In genomic region chr15:51367322-51367976, GRCh38 we compare ENCODE assay signal across 1 cellular context.
TF ChIP-seq lines count a peak whose summit lies in the region.

No MANE protein-coding gene starts in this region.

TF ChIP-seq in HEK293, 187 proteins besides CTCF, POLR2A, EP300 and RAD21 (continued from another document):
- TF ChIP-seq, protein P1, sequence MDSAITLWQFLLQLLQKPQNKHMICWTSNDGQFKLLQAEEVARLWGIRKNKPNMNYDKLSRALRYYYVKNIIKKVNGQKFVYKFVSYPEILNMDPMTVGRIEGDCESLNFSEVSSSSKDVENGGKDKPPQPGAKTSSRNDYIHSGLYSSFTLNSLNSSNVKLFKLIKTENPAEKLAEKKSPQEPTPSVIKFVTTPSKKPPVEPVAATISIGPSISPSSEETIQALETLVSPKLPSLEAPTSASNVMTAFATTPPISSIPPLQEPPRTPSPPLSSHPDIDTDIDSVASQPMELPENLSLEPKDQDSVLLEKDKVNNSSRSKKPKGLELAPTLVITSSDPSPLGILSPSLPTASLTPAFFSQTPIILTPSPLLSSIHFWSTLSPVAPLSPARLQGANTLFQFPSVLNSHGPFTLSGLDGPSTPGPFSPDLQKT (IDR thresholded peaks at IDR 0.05; ENCODE audit: borderline replicate concordance, low read depth, low read length) = no peak
- no peak for TF ChIP-seq ZNF843 (tag by site-specific recombination; IDR thresholded peaks at IDR 0.05)
- 0 out of 2 replicates have a peak, but pooled peaks have one; percentile 4 for TF ChIP-seq ZNF335 (tag by site-specific recombination; conservative IDR thresholded peaks at IDR 0.05)
- TF ChIP-seq MYNN (tag by site-specific recombination; IDR thresholded peaks at IDR 0.05; ENCODE audit: borderline replicate concordance) = no peak
- 0 out of 2 replicates have a peak, but pooled peaks have one; percentile 21 for TF ChIP-seq ZBTB17 (tag by site-specific recombination; IDR thresholded peaks at IDR 0.05)
- TF ChIP-seq, protein P2, sequence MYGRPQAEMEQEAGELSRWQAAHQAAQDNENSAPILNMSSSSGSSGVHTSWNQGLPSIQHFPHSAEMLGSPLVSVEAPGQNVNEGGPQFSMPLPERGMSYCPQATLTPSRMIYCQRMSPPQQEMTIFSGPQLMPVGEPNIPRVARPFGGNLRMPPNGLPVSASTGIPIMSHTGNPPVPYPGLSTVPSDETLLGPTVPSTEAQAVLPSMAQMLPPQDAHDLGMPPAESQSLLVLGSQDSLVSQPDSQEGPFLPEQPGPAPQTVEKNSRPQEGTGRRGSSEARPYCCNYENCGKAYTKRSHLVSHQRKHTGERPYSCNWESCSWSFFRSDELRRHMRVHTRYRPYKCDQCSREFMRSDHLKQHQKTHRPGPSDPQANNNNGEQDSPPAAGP (tag by site-specific recombination; IDR thresholded peaks at IDR 0.05) = no peak
